1 cellular context compared by ENCODE assay signal in the genomic region with DNA sequence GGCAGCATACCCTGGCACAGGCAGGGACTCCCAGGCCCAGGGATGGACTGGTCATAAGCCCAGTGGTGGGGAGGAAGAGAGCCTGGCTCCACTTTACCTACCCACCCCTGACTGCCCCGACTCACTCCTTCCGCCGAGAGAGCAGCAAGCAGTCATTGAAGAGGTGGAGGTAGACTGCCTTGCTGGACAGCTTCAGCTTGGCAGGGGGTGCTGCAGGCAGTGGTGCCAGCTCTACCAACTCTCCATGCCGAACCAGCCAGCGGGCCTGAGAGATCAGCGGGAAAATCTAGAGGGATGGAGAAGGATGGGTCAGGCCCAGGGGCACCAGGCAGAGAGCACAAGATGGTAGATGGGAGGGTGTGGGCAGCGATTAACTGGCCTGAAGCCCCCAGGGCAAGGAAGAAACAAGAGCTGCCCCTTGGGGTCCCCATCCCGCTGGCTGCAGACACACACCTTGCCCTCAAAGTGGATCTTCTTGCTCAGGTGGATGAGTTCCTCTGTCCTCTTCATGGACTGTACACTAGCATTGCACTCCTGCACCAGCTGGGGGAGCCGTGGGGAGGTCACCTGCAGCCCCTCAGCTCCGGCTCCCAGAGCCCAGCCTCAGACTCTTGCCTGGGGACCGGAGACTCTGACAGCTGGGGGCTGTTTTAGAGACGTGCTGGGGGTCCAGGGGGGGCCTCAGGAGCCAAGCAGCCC.
A peak's percentile ranks its signal among the peaks of the same experiment; 100 is the strongest.
TF ChIP-seq lines count a peak whose summit lies in the region.

No MANE protein-coding gene starts in this region.

TF ChIP-seq in HEK293, 187 proteins besides CTCF, POLR2A, EP300 and RAD21 (continued from another document):
- no peak for TF ChIP-seq ZNF560 (tag by site-specific recombination; IDR thresholded peaks at IDR 0.05; ENCODE audit: borderline replicate concordance)
- no peak for TF ChIP-seq ZBTB20 (tag by site-specific recombination; IDR thresholded peaks at IDR 0.05)
- TF ChIP-seq, protein P1, sequence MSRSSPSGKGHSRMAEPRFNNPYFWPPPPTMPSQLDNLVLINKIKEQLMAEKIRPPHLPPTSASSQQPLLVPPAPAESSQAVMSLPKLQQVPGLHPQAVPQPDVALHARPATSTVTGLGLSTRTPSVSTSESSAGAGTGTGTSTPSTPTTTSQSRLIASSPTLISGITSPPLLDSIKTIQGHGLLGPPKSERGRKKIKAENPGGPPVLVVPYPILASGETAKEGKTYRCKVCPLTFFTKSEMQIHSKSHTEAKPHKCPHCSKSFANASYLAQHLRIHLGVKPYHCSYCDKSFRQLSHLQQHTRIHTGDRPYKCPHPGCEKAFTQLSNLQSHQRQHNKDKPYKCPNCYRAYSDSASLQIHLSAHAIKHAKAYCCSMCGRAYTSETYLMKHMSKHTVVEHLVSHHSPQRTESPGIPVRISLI (tag by site-specific recombination; IDR thresholded peaks at IDR 0.05) = no peak
- TF ChIP-seq, protein P2, sequence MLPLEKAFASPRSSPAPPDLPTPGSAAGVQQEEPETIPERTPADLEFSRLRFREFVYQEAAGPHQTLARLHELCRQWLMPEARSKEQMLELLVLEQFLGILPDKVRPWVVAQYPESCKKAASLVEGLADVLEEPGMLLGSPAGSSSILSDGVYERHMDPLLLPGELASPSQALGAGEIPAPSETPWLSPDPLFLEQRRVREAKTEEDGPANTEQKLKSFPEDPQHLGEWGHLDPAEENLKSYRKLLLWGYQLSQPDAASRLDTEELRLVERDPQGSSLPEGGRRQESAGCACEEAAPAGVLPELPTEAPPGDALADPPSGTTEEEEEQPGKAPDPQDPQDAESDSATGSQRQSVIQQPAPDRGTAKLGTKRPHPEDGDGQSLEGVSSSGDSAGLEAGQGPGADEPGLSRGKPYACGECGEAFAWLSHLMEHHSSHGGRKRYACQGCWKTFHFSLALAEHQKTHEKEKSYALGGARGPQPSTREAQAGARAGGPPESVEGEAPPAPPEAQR (tag by site-specific recombination; IDR thresholded peaks at IDR 0.05) = no peak
- TF ChIP-seq ZNF24 (tag by site-specific recombination; IDR thresholded peaks at IDR 0.05) = no peak
- 0 out of 2 replicates have a peak, but pooled peaks have one; percentile 27 for TF ChIP-seq GLIS2 (tag by site-specific recombination; IDR thresholded peaks at IDR 0.05)
- no peak for TF ChIP-seq SP2 (tag by site-specific recombination; IDR thresholded peaks at IDR 0.05)
- TF ChIP-seq ZNF629 (tag by site-specific recombination; IDR thresholded peaks at IDR 0.05) = no peak
- no peak for TF ChIP-seq YY2 (tag by site-specific recombination; IDR thresholded peaks at IDR 0.05)
- TF ChIP-seq, protein P3, sequence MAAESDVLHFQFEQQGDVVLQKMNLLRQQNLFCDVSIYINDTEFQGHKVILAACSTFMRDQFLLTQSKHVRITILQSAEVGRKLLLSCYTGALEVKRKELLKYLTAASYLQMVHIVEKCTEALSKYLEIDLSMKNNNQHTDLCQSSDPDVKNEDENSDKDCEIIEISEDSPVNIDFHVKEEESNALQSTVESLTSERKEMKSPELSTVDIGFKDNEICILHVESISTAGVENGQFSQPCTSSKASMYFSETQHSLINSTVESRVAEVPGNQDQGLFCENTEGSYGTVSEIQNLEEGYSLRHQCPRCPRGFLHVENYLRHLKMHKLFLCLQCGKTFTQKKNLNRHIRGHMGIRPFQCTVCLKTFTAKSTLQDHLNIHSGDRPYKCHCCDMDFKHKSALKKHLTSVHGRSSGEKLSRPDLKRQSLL (tag by site-specific recombination; IDR thresholded peaks at IDR 0.05) = peak; percentile 54; the same call in 1 of the 2 replicates
- TF ChIP-seq, protein P4, sequence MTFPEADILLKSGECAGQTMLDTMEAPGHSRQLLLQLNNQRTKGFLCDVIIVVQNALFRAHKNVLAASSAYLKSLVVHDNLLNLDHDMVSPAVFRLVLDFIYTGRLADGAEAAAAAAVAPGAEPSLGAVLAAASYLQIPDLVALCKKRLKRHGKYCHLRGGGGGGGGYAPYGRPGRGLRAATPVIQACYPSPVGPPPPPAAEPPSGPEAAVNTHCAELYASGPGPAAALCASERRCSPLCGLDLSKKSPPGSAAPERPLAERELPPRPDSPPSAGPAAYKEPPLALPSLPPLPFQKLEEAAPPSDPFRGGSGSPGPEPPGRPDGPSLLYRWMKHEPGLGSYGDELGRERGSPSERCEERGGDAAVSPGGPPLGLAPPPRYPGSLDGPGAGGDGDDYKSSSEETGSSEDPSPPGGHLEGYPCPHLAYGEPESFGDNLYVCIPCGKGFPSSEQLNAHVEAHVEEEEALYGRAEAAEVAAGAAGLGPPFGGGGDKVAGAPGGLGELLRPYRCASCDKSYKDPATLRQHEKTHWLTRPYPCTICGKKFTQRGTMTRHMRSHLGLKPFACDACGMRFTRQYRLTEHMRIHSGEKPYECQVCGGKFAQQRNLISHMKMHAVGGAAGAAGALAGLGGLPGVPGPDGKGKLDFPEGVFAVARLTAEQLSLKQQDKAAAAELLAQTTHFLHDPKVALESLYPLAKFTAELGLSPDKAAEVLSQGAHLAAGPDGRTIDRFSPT (tag by site-specific recombination; IDR thresholded peaks at IDR 0.05) = 0 out of 2 replicates have a peak, but pooled peaks have one; percentile 44
- no peak for TF ChIP-seq GLIS1 (tag by site-specific recombination; IDR thresholded peaks at IDR 0.05)
- no peak for TF ChIP-seq ZNF624 (tag by site-specific recombination; IDR thresholded peaks at IDR 0.05)
- TF ChIP-seq, protein P5, sequence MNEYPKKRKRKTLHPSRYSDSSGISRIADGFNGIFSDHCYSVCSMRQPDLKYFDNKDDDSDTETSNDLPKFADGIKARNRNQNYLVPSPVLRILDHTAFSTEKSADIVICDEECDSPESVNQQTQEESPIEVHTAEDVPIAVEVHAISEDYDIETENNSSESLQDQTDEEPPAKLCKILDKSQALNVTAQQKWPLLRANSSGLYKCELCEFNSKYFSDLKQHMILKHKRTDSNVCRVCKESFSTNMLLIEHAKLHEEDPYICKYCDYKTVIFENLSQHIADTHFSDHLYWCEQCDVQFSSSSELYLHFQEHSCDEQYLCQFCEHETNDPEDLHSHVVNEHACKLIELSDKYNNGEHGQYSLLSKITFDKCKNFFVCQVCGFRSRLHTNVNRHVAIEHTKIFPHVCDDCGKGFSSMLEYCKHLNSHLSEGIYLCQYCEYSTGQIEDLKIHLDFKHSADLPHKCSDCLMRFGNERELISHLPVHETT (tag by site-specific recombination; IDR thresholded peaks at IDR 0.05) = no peak
